Comparison of ENCODE assay signal across 17 cellular contexts in the genomic region with DNA sequence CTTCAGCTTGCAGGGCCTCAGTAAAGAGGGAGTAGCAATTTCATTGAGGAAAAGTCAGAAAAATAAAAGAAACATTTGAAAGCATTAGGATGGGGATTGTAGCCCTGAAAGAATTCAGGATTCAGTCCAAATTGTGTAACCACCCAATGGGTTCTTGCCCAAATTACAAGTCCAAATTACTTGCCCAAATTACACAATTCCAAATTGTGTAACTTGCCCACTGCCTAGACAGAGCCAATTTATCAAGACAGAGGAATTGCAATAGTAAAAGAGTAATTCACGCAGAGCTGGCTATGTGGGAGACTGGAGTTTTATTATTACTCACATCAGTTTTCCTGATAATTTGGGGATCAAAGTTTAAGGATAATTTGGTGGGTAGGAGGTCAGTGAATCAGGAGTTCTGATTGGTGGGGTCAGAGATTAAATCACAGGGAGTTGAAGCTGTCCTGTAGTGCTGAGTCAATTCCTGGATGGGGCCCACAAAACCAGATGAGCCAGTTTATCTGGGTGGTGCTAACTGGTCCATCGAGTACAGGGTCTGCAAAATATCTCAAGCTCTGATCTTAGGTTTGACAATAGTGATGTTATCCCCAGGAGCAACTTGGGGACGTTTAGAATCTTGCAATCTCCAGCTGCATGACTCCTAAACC. TPM values are rescaled to one million over a fixed set of nuclear protein-coding genes. Genes with fewer than 3 reads are reported as not detected.
"Had no signal": no experiment of that assay in that cellular context is flagged by ENCODE, and none has a peak within 500 bp of the region (broad histone marks: within the 10 kb centered on the region; RNA-seq: fewer than 3 reads in every experiment).

No MANE protein-coding gene starts in this region.

- H3K27me3 Mint-ChIP-seq: activated CD8-positive, alpha-beta T cell treated with anti-CD3 and anti-CD28 coated beads for 36 hours had no signal

- H3K9me3 Mint-ChIP-seq: activated CD8-positive, alpha-beta T cell treated with anti-CD3 and anti-CD28 coated beads for 36 hours; T-cell had no signal

- ATAC-seq: activated CD8-positive, alpha-beta T cell treated with anti-CD3 and anti-CD28 coated beads for 36 hours; T-cell had no signal

- H3K9ac ChIP-seq: parathyroid adenoma had no signal

- H2AFZ ChIP-seq: parathyroid adenoma had no signal

- H3K4me3 ChIP-seq: breast epithelium, esophagus squamous epithelium, lung, tibial artery had no signal

- H3K27ac ChIP-seq: breast epithelium, parathyroid adenoma, tibial artery, WERI-Rb-1 had no signal

- H3K27me3 ChIP-seq: esophagus squamous epithelium, tibial artery had no signal

- DNase-seq: activated CD4-positive, alpha-beta T cell treated with anti-CD3 and anti-CD28 coated beads for 4 hours; activated CD8-positive, alpha-beta memory T cell treated with anti-CD3 and anti-CD28 coated beads, Interleukin-2, amount 50 U/mL, for 4 hours; activated CD8-positive, alpha-beta T cell treated with anti-CD3 and anti-CD28 coated beads for 36 hours; aorta; esophagus squamous epithelium; hippocampal formation; naive B cell; retina; small intestine; T-cell; T1000; tibial artery; WERI-Rb-1 had no signal

- H3K79me2 ChIP-seq: parathyroid adenoma had no signal

- H3K27ac Mint-ChIP-seq: activated CD8-positive, alpha-beta T cell treated with anti-CD3 and anti-CD28 coated beads for 36 hours; T-cell had no signal

- H3K36me3 ChIP-seq: breast epithelium, esophagus squamous epithelium, tibial artery, WERI-Rb-1 had no signal

- H3K4me1 Mint-ChIP-seq: naive B cell, T-cell had no signal

- H3K4me3 Mint-ChIP-seq: activated CD8-positive, alpha-beta T cell treated with anti-CD3 and anti-CD28 coated beads for 36 hours; naive B cell; T-cell had no signal

- H3K4me1 ChIP-seq: breast epithelium, parathyroid adenoma, tibial artery had no signal

- H3K36me3 Mint-ChIP-seq: naive B cell, T-cell had no signal

- H3K9me3 ChIP-seq: breast epithelium, esophagus squamous epithelium, tibial artery had no signal

RNA-seq across cellular contexts. Expression of a gene that starts 18.1 kb away (rescaled TPM):
- total RNA-seq: activated CD8-positive, alpha-beta T cell treated with anti-CD3 and anti-CD28 coated beads for 36 hours; aorta; breast epithelium; esophagus squamous epithelium; glomerular endothelial cell; lung had no signal
- polyA plus RNA-seq: aorta, lung, small intestine had no signal
